ENCODE assay signal across 10 cellular contexts in genomic region chr17:10135539-10136257, GRCh38.
DNase-seq lines count a peak whose midpoint lies in the region; ATAC-seq and TF ChIP-seq lines count a peak whose summit lies in the region.
"Had no signal": no experiment of that assay in that cellular context is flagged by ENCODE, and none has a peak within 500 bp of the region (broad histone marks: within the 10 kb centered on the region; RNA-seq: fewer than 3 reads in every experiment).

No MANE protein-coding gene starts in this region.

- no peaks in the 10 kb centered on the region for H3K36me3 ChIP-seq in adrenal gland (replicated peaks in 1 of 2)
- H3K36me3 ChIP-seq: cardiac muscle cell had no signal

- H3K36me3 Mint-ChIP-seq in stimulated activated effector memory CD8-positive, alpha-beta T cell treated with anti-CD3 and anti-CD28 coated beads, Interleukin-12 subunit alpha, Interleukin-12 subunit beta, amount 100 ng/mL, for 72 hours = peaks cover 6% of the 10 kb centered on the region
- H3K36me3 Mint-ChIP-seq in activated T-cell treated with anti-CD3 and anti-CD28 coated beads, Interleukin-2, amount 50 U/mL, for 24 hours (ENCODE audit: low read depth) = no peaks in the 10 kb centered on the region

- DNase-seq in HUDEP-2 (lab: John Stamatoyannopoulos, UW; ENCODE audit: unreplicated experiment in 76 of 76) = peak in 54 of 76 experiments; percentile 1 to 66 (median 26)
- DNase-seq in adrenal gland = peak; percentile 40 to 83 (median 72)
- peak; percentile 38 for DNase-seq in kidney tubule cell (ENCODE audit: low spot score)
- DNase-seq in stimulated activated effector memory CD8-positive, alpha-beta T cell treated with anti-CD3 and anti-CD28 coated beads, Interleukin-12 subunit alpha, Interleukin-12 subunit beta, amount 100 ng/mL, for 72 hours (ENCODE audit: low spot score in 2 of 2) = no peak
- DNase-seq in SKM-1 treated with dmso at 0.1 percent for 144 hours (lab: John Stamatoyannopoulos, UW; ENCODE audit: unreplicated experiment) = no peak
- DNase-seq in activated T-cell treated with anti-CD3 and anti-CD28 coated beads, Interleukin-2, amount 50 U/mL, for 24 hours = no peak
- DNase-seq: activated CD8-positive, alpha-beta memory T cell treated with anti-CD3 and anti-CD28 coated beads for 24 hours had no signal

- ATAC-seq in stimulated activated effector memory CD8-positive, alpha-beta T cell treated with anti-CD3 and anti-CD28 coated beads, Interleukin-12 subunit alpha, Interleukin-12 subunit beta, amount 100 ng/mL, for 72 hours = peak; percentile 84
- ATAC-seq in GM21528 (IDR thresholded peaks at IDR 0.05; ENCODE audit: low FRiP score, unreplicated experiment) = no peak
- ATAC-seq in GM18907 (IDR thresholded peaks at IDR 0.05; ENCODE audit: unreplicated experiment) = no peak

- H3K27me3 ChIP-seq in adrenal gland = no peaks in the 10 kb centered on the region
- H3K27me3 ChIP-seq: cardiac muscle cell had no signal

- H3K4me3 ChIP-seq in adrenal gland = no peak overlapping the region
- H3K4me3 ChIP-seq: cardiac muscle cell had no signal

- no peaks in the 10 kb centered on the region for H3K9me3 ChIP-seq in adrenal gland (replicated peaks in 1 of 3)

- TF ChIP-seq POLR2A in adrenal gland (IDR thresholded peaks at IDR 0.05) = no peak

- WGBS in adrenal gland, 4 donors = 34 to 46% (median 38%) methylated on average over 11 to 12 of the region's 12 CpGs

- H3K9me3 Mint-ChIP-seq in stimulated activated effector memory CD8-positive, alpha-beta T cell treated with anti-CD3 and anti-CD28 coated beads, Interleukin-12 subunit alpha, Interleukin-12 subunit beta, amount 100 ng/mL, for 72 hours = no peaks in the 10 kb centered on the region
- no peaks in the 10 kb centered on the region for H3K9me3 Mint-ChIP-seq in activated T-cell treated with anti-CD3 and anti-CD28 coated beads, Interleukin-2, amount 50 U/mL, for 24 hours

- no peaks in the 10 kb centered on the region for H3K27me3 Mint-ChIP-seq in activated T-cell treated with anti-CD3 and anti-CD28 coated beads, Interleukin-2, amount 50 U/mL, for 24 hours

- no peak for TF ChIP-seq CTCF in adrenal gland (IDR thresholded peaks at IDR 0.05)

- peaks cover 0 to 14% of the 10 kb centered on the region in 2 donors for H3K4me1 ChIP-seq in adrenal gland (replicated peaks in 1 of 2)

- H3K27ac Mint-ChIP-seq in stimulated activated effector memory CD8-positive, alpha-beta T cell treated with anti-CD3 and anti-CD28 coated beads, Interleukin-12 subunit alpha, Interleukin-12 subunit beta, amount 100 ng/mL, for 72 hours = no peak overlapping the region
- H3K27ac Mint-ChIP-seq in activated T-cell treated with anti-CD3 and anti-CD28 coated beads, Interleukin-2, amount 50 U/mL, for 24 hours = no peak overlapping the region

- H3K4me3 Mint-ChIP-seq in stimulated activated effector memory CD8-positive, alpha-beta T cell treated with anti-CD3 and anti-CD28 coated beads, Interleukin-12 subunit alpha, Interleukin-12 subunit beta, amount 100 ng/mL, for 72 hours = no peak overlapping the region
- no peak overlapping the region for H3K4me3 Mint-ChIP-seq in activated T-cell treated with anti-CD3 and anti-CD28 coated beads, Interleukin-2, amount 50 U/mL, for 24 hours

- H3K27ac ChIP-seq in adrenal gland = peak overlapping the region in 1 of 5 donors; percentile 55
- H3K27ac ChIP-seq: cardiac muscle cell had no signal

- H3K4me1 Mint-ChIP-seq in stimulated activated effector memory CD8-positive, alpha-beta T cell treated with anti-CD3 and anti-CD28 coated beads, Interleukin-12 subunit alpha, Interleukin-12 subunit beta, amount 100 ng/mL, for 72 hours = peaks cover 16% of the 10 kb centered on the region
- peaks cover 14% of the 10 kb centered on the region for H3K4me1 Mint-ChIP-seq in activated T-cell treated with anti-CD3 and anti-CD28 coated beads, Interleukin-2, amount 50 U/mL, for 24 hours (ENCODE audit: low read depth)

- intact Hi-C loops in adrenal gland (cut with DNase I) = no loop called here

Comparison
In these comparisons a context has a peak if more than half of its experiments do, and no peak if none do; other contexts are left out.
1. DNase-seq: peak in HUDEP-2 (54 of 76), adrenal gland (7 of 7) and kidney tubule cell (single experiment); none in stimulated activated effector memory CD8-positive, alpha-beta T cell treated with anti-CD3 and anti-CD28 coated beads, Interleukin-12 subunit alpha, Interleukin-12 subunit beta, amount 100 ng/mL, for 72 hours (0 of 2), SKM-1 treated with dmso at 0.1 percent for 144 hours (single experiment) and activated T-cell treated with anti-CD3 and anti-CD28 coated beads, Interleukin-2, amount 50 U/mL, for 24 hours (single experiment).